Comparison of ENCODE assay signal across 15 cellular contexts in genomic region chr19:11016591-11016990, GRCh38. TPM values are rescaled to one million over a fixed set of nuclear protein-coding genes. Genes with fewer than 3 reads are reported as not detected.
DNase-seq lines count a peak whose midpoint lies in the region; ATAC-seq and TF ChIP-seq lines count a peak whose summit lies in the region.
"Had no signal": no experiment of that assay in that cellular context is flagged by ENCODE, and none has a peak within 500 bp of the region (broad histone marks: within the 10 kb centered on the region; RNA-seq: fewer than 3 reads in every experiment).

No MANE protein-coding gene starts in this region.

- H3K27ac Mint-ChIP-seq in Caco-2 (ENCODE audit: unreplicated experiment) (peak overlapping the region; percentile 53), endothelial cell (ENCODE audit: unreplicated experiment) (peak overlapping the region; percentile 6), nephron progenitor cell (peak overlapping the region; percentile 79)
- no peak overlapping the region for H3K27ac Mint-ChIP-seq in activated naive CD4-positive, alpha-beta T cell treated with anti-CD3 and anti-CD28 coated beads, Interleukin-2, amount 10 ng/mL, durations not matched to agents 7 days and 5 days
- H3K27ac Mint-ChIP-seq: B cell; CD8-positive, alpha-beta T cell had no signal

- H3K4me1 Mint-ChIP-seq in Caco-2 (ENCODE audit: low read depth, unreplicated experiment): peaks cover 13% of the 10 kb centered on the region
- peaks cover 3% of the 10 kb centered on the region for H3K4me1 Mint-ChIP-seq in endothelial cell (ENCODE audit: unreplicated experiment)
- H3K4me1 Mint-ChIP-seq in nephron progenitor cell: peaks cover 42% of the 10 kb centered on the region
- no peaks in the 10 kb centered on the region for H3K4me1 Mint-ChIP-seq in activated naive CD4-positive, alpha-beta T cell treated with anti-CD3 and anti-CD28 coated beads, Interleukin-2, amount 10 ng/mL, durations not matched to agents 7 days and 5 days
- H3K4me1 Mint-ChIP-seq: B cell, CD14-positive monocyte had no signal

- POLR2A ChIA-PET in Caco-2 (lab: Charles Lee): no interaction called here

- no peaks in the 10 kb centered on the region for H3K27me3 ChIP-seq in Caco-2 (replicated peaks; ENCODE audit: control insufficient read depth, insufficient read depth, low read length)

- H3K36me3 Mint-ChIP-seq in Caco-2 (ENCODE audit: insufficient read depth, unreplicated experiment): peaks cover 92% of the 10 kb centered on the region
- H3K36me3 Mint-ChIP-seq in endothelial cell (ENCODE audit: low read depth, unreplicated experiment): peaks cover 72% of the 10 kb centered on the region
- peaks cover 85% of the 10 kb centered on the region for H3K36me3 Mint-ChIP-seq in nephron progenitor cell (ENCODE audit: low read depth)
- H3K36me3 Mint-ChIP-seq in activated naive CD4-positive, alpha-beta T cell treated with anti-CD3 and anti-CD28 coated beads, Interleukin-2, amount 10 ng/mL, durations not matched to agents 7 days and 5 days: peaks cover 56% of the 10 kb centered on the region

- TF ChIP-seq CTCF in Caco-2 (IDR thresholded peaks at IDR 0.05; ENCODE audit: insufficient read depth in 1 of 2, low read depth in 1 of 2, low read length in 1 of 2, severe bottlenecking in 1 of 2, unreplicated experiment in 1 of 2) (no peak), endothelial cell (IDR thresholded peaks at IDR 0.05; ENCODE audit: unreplicated experiment) (no peak), nephron progenitor cell (IDR thresholded peaks at IDR 0.05) (no peak)

- peaks cover 4% of the 10 kb centered on the region for H3K36me3 ChIP-seq in Caco-2 (ENCODE audit: control insufficient read depth, insufficient read depth, low read length)

- ATAC-seq in HG03175 (IDR thresholded peaks at IDR 0.05; ENCODE audit: unreplicated experiment): no peak
- ATAC-seq: CD8-positive, alpha-beta T cell; HCT116 had no signal

- H3K27me3 Mint-ChIP-seq in Caco-2 (ENCODE audit: insufficient read depth, unreplicated experiment): no peaks in the 10 kb centered on the region
- peaks cover 10% of the 10 kb centered on the region for H3K27me3 Mint-ChIP-seq in endothelial cell (ENCODE audit: unreplicated experiment)
- no peaks in the 10 kb centered on the region for H3K27me3 Mint-ChIP-seq in nephron progenitor cell (ENCODE audit: low read depth, poor library complexity)
- H3K27me3 Mint-ChIP-seq in activated naive CD4-positive, alpha-beta T cell treated with anti-CD3 and anti-CD28 coated beads, Interleukin-2, amount 10 ng/mL, durations not matched to agents 7 days and 5 days: no peaks in the 10 kb centered on the region
- H3K27me3 Mint-ChIP-seq: B cell had no signal

- no TSS peak for BruUV-seq in Caco-2 (replicated peaks; lab: Mats Ljungman, UMichigan)

- H3K4me3 Mint-ChIP-seq in Caco-2 (ENCODE audit: unreplicated experiment) (no peak overlapping the region), endothelial cell (ENCODE audit: unreplicated experiment) (no peak overlapping the region), nephron progenitor cell (no peak overlapping the region)
- no peak overlapping the region for H3K4me3 Mint-ChIP-seq in activated naive CD4-positive, alpha-beta T cell treated with anti-CD3 and anti-CD28 coated beads, Interleukin-2, amount 10 ng/mL, durations not matched to agents 7 days and 5 days
- H3K4me3 Mint-ChIP-seq: B cell; CD14-positive monocyte; CD8-positive, alpha-beta T cell had no signal

- no peaks in the 10 kb centered on the region for H3K9me3 ChIP-seq in Caco-2

- intact Hi-C loops in Caco-2 (cut with micrococcal nuclease; ENCODE audit: unreplicated experiment): no loop called here

- CTCF ChIA-PET in Caco-2 (lab: Charles Lee): no interaction called here
- CTCF ChIA-PET in activated naive CD4-positive, alpha-beta T cell treated with anti-CD3 and anti-CD28 coated beads, Interleukin-2, amount 10 ng/mL, durations not matched to agents 7 days and 5 days (lab: Charles Lee): no interaction called here

- H3K9me3 Mint-ChIP-seq in Caco-2 (ENCODE audit: unreplicated experiment) (no peaks in the 10 kb centered on the region), endothelial cell (ENCODE audit: unreplicated experiment) (no peaks in the 10 kb centered on the region), nephron progenitor cell (no peaks in the 10 kb centered on the region)
- no peaks in the 10 kb centered on the region for H3K9me3 Mint-ChIP-seq in activated naive CD4-positive, alpha-beta T cell treated with anti-CD3 and anti-CD28 coated beads, Interleukin-2, amount 10 ng/mL, durations not matched to agents 7 days and 5 days
- H3K9me3 Mint-ChIP-seq: CD14-positive monocyte; CD8-positive, alpha-beta T cell had no signal

- H3K4me1 ChIP-seq in Caco-2: peaks cover 10% of the 10 kb centered on the region; the same call in 1 of the 2 replicates

- no peak overlapping the region for H3K4me3 ChIP-seq in Caco-2 (ENCODE audit: low read depth, low read length)

- no peak for DNase-seq in Caco-2
- DNase-seq in endothelial cell (ENCODE audit: low spot score): no peak
- no peak for DNase-seq in nephron progenitor cell
- DNase-seq in activated naive CD4-positive, alpha-beta T cell treated with anti-CD3 and anti-CD28 coated beads, Interleukin-2, amount 10 ng/mL, durations not matched to agents 7 days and 5 days: no peak
- no peak for DNase-seq in NCI-H1694 treated with DMSO at 0.1 percent for 48 hours (lab: John Stamatoyannopoulos, UW)
- no peak for DNase-seq in foreskin melanocyte
- DNase-seq: CD8-positive, alpha-beta T cell; COR-L47; DND-41; GDM1; IMR-90 had no signal

RNA-seq across cellular contexts. Expression of gene SMARCA4, which starts 55.8 kb away (rescaled TPM):
- total RNA-seq in Caco-2 (2022) (171 and 180 TPM in 2 replicates), endothelial cell (ENCODE audit: unreplicated experiment) (238 TPM)
